ENCODE assay signal across 19 cellular contexts in genomic region chr12:104655059-104655609, GRCh38.
DNase-seq lines count a peak whose midpoint lies in the region; ATAC-seq lines count a peak whose summit lies in the region.
"Had no signal": no experiment of that assay in that cellular context is flagged by ENCODE, and none has a peak within 500 bp of the region (broad histone marks: within the 10 kb centered on the region; RNA-seq: fewer than 3 reads in every experiment).

No MANE protein-coding gene starts in this region.

- no peak overlapping the region for H3K4me2 ChIP-seq in mesendoderm (ENCODE audit: low read length)
- H3K4me2 ChIP-seq: KMS-11 had no signal

- ATAC-seq in Right ventricle myocardium superior (ENCODE audit: poor library complexity) (no peak), left ventricle myocardium superior (no peak), HG03521 (IDR thresholded peaks at IDR 0.05; ENCODE audit: unreplicated experiment) (no peak), GM21381 (IDR thresholded peaks at IDR 0.05; ENCODE audit: unreplicated experiment) (no peak)
- no peak for ATAC-seq in activated T-helper 17 cell treated with anti-CD3 and anti-CD28 coated beads, Interleukin-2, amount 50 U/mL, for 72 hours (replicated peaks)
- no peak for ATAC-seq in stimulated activated memory B cell treated with anti-CD40 and anti-IgM and Interleukin-4, amounts not matched to agents 10 μg/mL and 1 μg/mL and 100 μg/mL, for 72 hours

- H3K9me3 Mint-ChIP-seq in activated T-helper 17 cell treated with anti-CD3 and anti-CD28 coated beads, Interleukin-2, amount 50 U/mL, for 72 hours, result no peaks in the 10 kb centered on the region
- no peaks in the 10 kb centered on the region for H3K9me3 Mint-ChIP-seq in stimulated activated memory B cell treated with anti-CD40 and anti-IgM and Interleukin-4, amounts not matched to agents 10 μg/mL and 1 μg/mL and 100 μg/mL, for 72 hours
- H3K9me3 Mint-ChIP-seq: CD4-positive, CD25-positive, alpha-beta regulatory T cell had no signal

- H2BK5ac ChIP-seq in mesendoderm (ENCODE audit: low read length), result no peak overlapping the region

- H3K18ac ChIP-seq in mesendoderm (ENCODE audit: low read length), result no peak overlapping the region

- DNase-seq in Right ventricle myocardium superior (peak; percentile 9), left ventricle myocardium superior (no peak), mesendoderm (peak; percentile 45), SW 1271 (lab: John Stamatoyannopoulos, UW) (no peak)
- DNase-seq: 8988T; CD4-positive, CD25-positive, alpha-beta regulatory T cell; NCI-H1417 treated with DMSO at 0.1 percent for 48 hours; NCI-H1930; NCI-H226; NCI-H82; OCI-M1; SHP77 treated with DMSO at 0.1 percent for 48 hours had no signal

- no peak overlapping the region for H3K27ac ChIP-seq in mesendoderm (ENCODE audit: low read depth, low read length)
- H3K27ac ChIP-seq: HL-60, KMS-11 had no signal

- no peak overlapping the region for H3K4me3 Mint-ChIP-seq in activated T-helper 17 cell treated with anti-CD3 and anti-CD28 coated beads, Interleukin-2, amount 50 U/mL, for 72 hours
- no peak overlapping the region for H3K4me3 Mint-ChIP-seq in stimulated activated memory B cell treated with anti-CD40 and anti-IgM and Interleukin-4, amounts not matched to agents 10 μg/mL and 1 μg/mL and 100 μg/mL, for 72 hours
- H3K4me3 Mint-ChIP-seq: CD4-positive, CD25-positive, alpha-beta regulatory T cell had no signal

- no peak overlapping the region for H3K4me3 ChIP-seq in mesendoderm (ENCODE audit: low read length)
- H3K4me3 ChIP-seq: GM12878 had no signal

- no peaks in the 10 kb centered on the region for H3K36me3 ChIP-seq in mesendoderm (ENCODE audit: control insufficient read depth, insufficient read depth, low read length)

- no peaks in the 10 kb centered on the region for H3K27me3 ChIP-seq in mesendoderm (ENCODE audit: insufficient read depth, low read length, poor library complexity)

- no peak overlapping the region for H4K5ac ChIP-seq in mesendoderm (ENCODE audit: low read length)

- H3K9ac ChIP-seq in mesendoderm (ENCODE audit: low read length), result no peak overlapping the region
- H3K9ac ChIP-seq: KMS-11 had no signal

- H3K79me1 ChIP-seq in mesendoderm (ENCODE audit: low read length), result no peaks in the 10 kb centered on the region

- no peak overlapping the region for H3K4ac ChIP-seq in mesendoderm (ENCODE audit: low read depth, low read length)

- peak overlapping the region; percentile 54 for H3K27ac Mint-ChIP-seq in activated T-helper 17 cell treated with anti-CD3 and anti-CD28 coated beads, Interleukin-2, amount 50 U/mL, for 72 hours
- H3K27ac Mint-ChIP-seq in stimulated activated memory B cell treated with anti-CD40 and anti-IgM and Interleukin-4, amounts not matched to agents 10 μg/mL and 1 μg/mL and 100 μg/mL, for 72 hours, result peak overlapping the region; percentile 23

- H3K4me1 Mint-ChIP-seq in activated T-helper 17 cell treated with anti-CD3 and anti-CD28 coated beads, Interleukin-2, amount 50 U/mL, for 72 hours, result peaks cover 30% of the 10 kb centered on the region
- H3K4me1 Mint-ChIP-seq in stimulated activated memory B cell treated with anti-CD40 and anti-IgM and Interleukin-4, amounts not matched to agents 10 μg/mL and 1 μg/mL and 100 μg/mL, for 72 hours, result peaks cover 67% of the 10 kb centered on the region

- H3K27me3 Mint-ChIP-seq in activated T-helper 17 cell treated with anti-CD3 and anti-CD28 coated beads, Interleukin-2, amount 50 U/mL, for 72 hours, result no peaks in the 10 kb centered on the region
- H3K27me3 Mint-ChIP-seq in stimulated activated memory B cell treated with anti-CD40 and anti-IgM and Interleukin-4, amounts not matched to agents 10 μg/mL and 1 μg/mL and 100 μg/mL, for 72 hours, result no peaks in the 10 kb centered on the region
- H3K27me3 Mint-ChIP-seq: CD4-positive, CD25-positive, alpha-beta regulatory T cell had no signal

- H2BK15ac ChIP-seq in mesendoderm (replicated peaks; ENCODE audit: low read depth), result peak overlapping the region; percentile 19

- H3K79me2 ChIP-seq in mesendoderm (ENCODE audit: control insufficient read depth, insufficient read depth, low read length), result no peaks in the 10 kb centered on the region

- H3K23ac ChIP-seq in mesendoderm (ENCODE audit: low read length), result no peak overlapping the region

- no CpG with 5 or more reads among the region's 12 CpGs for WGBS in mesendoderm (ENCODE audit: extremely low coverage, insufficient coverage, low lambda C conversion rate)

- H2BK120ac ChIP-seq in mesendoderm (ENCODE audit: low read depth, low read length), result no peak overlapping the region

- intact Hi-C loops in Right ventricle myocardium superior (cut with DNase I), result no loop called here
- intact Hi-C loops in left ventricle myocardium superior (cut with micrococcal nuclease), result no loop called here

- no peak overlapping the region for H2AK5ac ChIP-seq in mesendoderm (ENCODE audit: low read length)

- no peak overlapping the region for H4K8ac ChIP-seq in mesendoderm (ENCODE audit: low read depth, low read length)

- peaks cover 18% of the 10 kb centered on the region for H3K4me1 ChIP-seq in mesendoderm (ENCODE audit: control insufficient read depth, low read depth, low read length)

- H3K36me3 Mint-ChIP-seq in activated T-helper 17 cell treated with anti-CD3 and anti-CD28 coated beads, Interleukin-2, amount 50 U/mL, for 72 hours (ENCODE audit: low read depth), result peaks cover 9% of the 10 kb centered on the region
- peaks cover 32% of the 10 kb centered on the region for H3K36me3 Mint-ChIP-seq in stimulated activated memory B cell treated with anti-CD40 and anti-IgM and Interleukin-4, amounts not matched to agents 10 μg/mL and 1 μg/mL and 100 μg/mL, for 72 hours

- no peak overlapping the region for H3K56ac ChIP-seq in mesendoderm (ENCODE audit: low read length)

Comparison
In these comparisons a context has a peak if more than half of its experiments do, and no peak if none do; other contexts are left out.
1. DNase-seq: peak in Right ventricle myocardium superior (single experiment) and mesendoderm (single experiment); none in left ventricle myocardium superior (single experiment) and SW 1271 (0 of 2).